Comparison of ENCODE assay signal across 18 cellular contexts in the genomic region with DNA sequence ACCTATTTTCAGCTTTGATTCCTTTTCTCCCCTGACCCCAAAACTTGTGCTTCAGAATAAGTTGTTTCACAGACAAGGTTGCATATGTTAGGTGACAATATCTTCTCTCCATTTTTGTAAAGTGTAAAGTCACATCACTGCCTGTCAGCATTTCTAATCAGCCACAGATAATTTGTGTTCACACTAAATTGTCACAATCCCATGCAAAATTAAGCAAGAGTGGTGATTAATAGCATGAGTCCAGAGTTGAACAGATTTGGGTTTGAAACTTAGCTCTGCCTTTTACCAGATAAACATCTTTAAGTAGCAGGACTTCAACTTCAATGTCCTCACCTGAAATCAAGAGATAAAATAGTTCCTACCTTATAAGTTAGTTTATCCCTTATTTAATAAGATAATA.
DNase-seq lines count a peak whose midpoint lies in the region; ATAC-seq, FAIRE-seq and TF ChIP-seq lines count a peak whose summit lies in the region.
"Had no signal": no experiment of that assay in that cellular context is flagged by ENCODE, and none has a peak within 500 bp of the region (broad histone marks: within the 10 kb centered on the region; RNA-seq: fewer than 3 reads in every experiment).

No MANE protein-coding gene starts in this region.

- no peak for DNase-seq in activated T-cell treated with anti-CD3 and anti-CD28 coated beads, Interleukin-2, amount 50 U/mL, for 24 hours
- DNase-seq in activated T-cell treated with anti-CD3 and anti-CD28 coated beads, Interleukin-2, amount 50 U/mL, for 1 hour = no peak
- DNase-seq in GM12891 (ENCODE audit: insufficient read length, low spot score) (no peak), osteoblast (ENCODE audit: insufficient read length, low spot score, missing footprints) (no peak), cerebellum (ENCODE audit: low spot score) (no peak)
- DNase-seq in activated naive CD8-positive, alpha-beta T cell treated with anti-CD3 and anti-CD28 coated beads, Interleukin-2, amount 50 U/mL, for 24 hours = no peak
- no peak for DNase-seq in stimulated activated CD4-positive, alpha-beta T cell treated with anti-CD3 and anti-CD28 coated beads, Interleukin-15, amount 100 ng/mL, for 24 hours
- DNase-seq: activated gamma-delta T cell treated with Interleukin-2 at 50 U/mL for 16 hours, dermis blood vessel endothelial cell, erythroblast, GF-D8, Karpas-422, NCI-H1092, NCI-H2029 had no signal

- H3K4me3 ChIP-seq in osteoblast (ENCODE audit: insufficient read depth, low read length) = no peak overlapping the region
- H3K4me3 ChIP-seq: GM12878 had no signal

- no peak for TF ChIP-seq CTCF in osteoblast (IDR thresholded peaks at IDR 0.05; ENCODE audit: extremely low read depth, low read depth, low read length)

- no peaks in the 10 kb centered on the region for H3K27me3 Mint-ChIP-seq in activated T-cell treated with anti-CD3 and anti-CD28 coated beads, Interleukin-2, amount 50 U/mL, for 24 hours
- no peaks in the 10 kb centered on the region for H3K27me3 Mint-ChIP-seq in activated naive CD8-positive, alpha-beta T cell treated with anti-CD3 and anti-CD28 coated beads, Interleukin-2, amount 50 U/mL, for 24 hours

- H3K27ac Mint-ChIP-seq in activated T-cell treated with anti-CD3 and anti-CD28 coated beads, Interleukin-2, amount 50 U/mL, for 24 hours = peak overlapping the region; percentile 90
- H3K27ac Mint-ChIP-seq in activated naive CD8-positive, alpha-beta T cell treated with anti-CD3 and anti-CD28 coated beads, Interleukin-2, amount 50 U/mL, for 24 hours = peak overlapping the region; percentile 91

- ATAC-seq in activated naive CD8-positive, alpha-beta T cell treated with anti-CD3 and anti-CD28 coated beads, Interleukin-2, amount 50 U/mL, for 24 hours = no peak
- ATAC-seq in GM18873 (IDR thresholded peaks at IDR 0.05; ENCODE audit: low FRiP score, unreplicated experiment) = no peak
- ATAC-seq: GM12878 had no signal

- H3K4me3 Mint-ChIP-seq in activated T-cell treated with anti-CD3 and anti-CD28 coated beads, Interleukin-2, amount 50 U/mL, for 24 hours = peak overlapping the region; percentile 60
- H3K4me3 Mint-ChIP-seq in activated naive CD8-positive, alpha-beta T cell treated with anti-CD3 and anti-CD28 coated beads, Interleukin-2, amount 50 U/mL, for 24 hours = no peak overlapping the region

- H3K36me3 Mint-ChIP-seq in activated T-cell treated with anti-CD3 and anti-CD28 coated beads, Interleukin-2, amount 50 U/mL, for 24 hours (ENCODE audit: low read depth) = peaks cover 13% of the 10 kb centered on the region
- H3K36me3 Mint-ChIP-seq in activated naive CD8-positive, alpha-beta T cell treated with anti-CD3 and anti-CD28 coated beads, Interleukin-2, amount 50 U/mL, for 24 hours (ENCODE audit: low read depth) = peaks cover 5% of the 10 kb centered on the region

- peak overlapping the region; percentile 27 for H3K27ac ChIP-seq in osteoblast (ENCODE audit: low read depth, low read length)
- H3K27ac ChIP-seq: C4-2B had no signal

- TF ChIP-seq POLR2A in GM12891 (IDR thresholded peaks at IDR 0.05; ENCODE audit: low read depth, low read length) = no peak

- no peak overlapping the region for H3K4me2 ChIP-seq in osteoblast (ENCODE audit: insufficient read depth, low read length)

- peak; percentile 26 for FAIRE-seq in GM12891 (lab: Jason Lieb, UNC)
- FAIRE-seq: frontal cortex had no signal

- H3K4me1 ChIP-seq in osteoblast (ENCODE audit: insufficient read depth, low read length) = peaks cover 32% of the 10 kb centered on the region

- no peaks in the 10 kb centered on the region for H3K27me3 ChIP-seq in osteoblast (ENCODE audit: insufficient read depth, low read length)

- peaks cover 62% of the 10 kb centered on the region for H3K36me3 ChIP-seq in osteoblast (ENCODE audit: insufficient read depth, low read length)

- H3K9me3 Mint-ChIP-seq in activated T-cell treated with anti-CD3 and anti-CD28 coated beads, Interleukin-2, amount 50 U/mL, for 24 hours = no peaks in the 10 kb centered on the region
- H3K9me3 Mint-ChIP-seq in activated naive CD8-positive, alpha-beta T cell treated with anti-CD3 and anti-CD28 coated beads, Interleukin-2, amount 50 U/mL, for 24 hours = no peaks in the 10 kb centered on the region

- H3K9me3 ChIP-seq in osteoblast (ENCODE audit: low read depth, low read length) = no peaks in the 10 kb centered on the region

- H3K4me1 Mint-ChIP-seq in activated T-cell treated with anti-CD3 and anti-CD28 coated beads, Interleukin-2, amount 50 U/mL, for 24 hours (ENCODE audit: low read depth) = peaks cover 84% of the 10 kb centered on the region
- peaks cover 70% of the 10 kb centered on the region for H3K4me1 Mint-ChIP-seq in activated naive CD8-positive, alpha-beta T cell treated with anti-CD3 and anti-CD28 coated beads, Interleukin-2, amount 50 U/mL, for 24 hours

- H3K79me2 ChIP-seq in osteoblast (ENCODE audit: insufficient read depth, low read length) = peaks cover 83% of the 10 kb centered on the region

- no peaks in the 10 kb centered on the region for H4K20me1 ChIP-seq in osteoblast (ENCODE audit: insufficient read depth, low read length)

- no peak overlapping the region for H2AFZ ChIP-seq in osteoblast (ENCODE audit: low read length)

TF ChIP-seq in GM12891, 5 proteins besides CTCF, POLR2A, EP300 and RAD21:
- no peak for TF ChIP-seq POU2F2 (IDR thresholded peaks at IDR 0.05; ENCODE audit: low read depth, low read length)
- TF ChIP-seq PAX5 (IDR thresholded peaks at IDR 0.05; ENCODE audit: insufficient read depth, low read length, severe bottlenecking) = no peak
- no peak for TF ChIP-seq SPI1 (IDR thresholded peaks at IDR 0.05; ENCODE audit: low read depth, low read length)
- no peak for TF ChIP-seq TAF1 (IDR thresholded peaks at IDR 0.05; ENCODE audit: low read depth, low read length)
- TF ChIP-seq POLR2AphosphoS5 (IDR thresholded peaks at IDR 0.05; ENCODE audit: low read depth, low read length) = no peak
